In the genomic region with DNA sequence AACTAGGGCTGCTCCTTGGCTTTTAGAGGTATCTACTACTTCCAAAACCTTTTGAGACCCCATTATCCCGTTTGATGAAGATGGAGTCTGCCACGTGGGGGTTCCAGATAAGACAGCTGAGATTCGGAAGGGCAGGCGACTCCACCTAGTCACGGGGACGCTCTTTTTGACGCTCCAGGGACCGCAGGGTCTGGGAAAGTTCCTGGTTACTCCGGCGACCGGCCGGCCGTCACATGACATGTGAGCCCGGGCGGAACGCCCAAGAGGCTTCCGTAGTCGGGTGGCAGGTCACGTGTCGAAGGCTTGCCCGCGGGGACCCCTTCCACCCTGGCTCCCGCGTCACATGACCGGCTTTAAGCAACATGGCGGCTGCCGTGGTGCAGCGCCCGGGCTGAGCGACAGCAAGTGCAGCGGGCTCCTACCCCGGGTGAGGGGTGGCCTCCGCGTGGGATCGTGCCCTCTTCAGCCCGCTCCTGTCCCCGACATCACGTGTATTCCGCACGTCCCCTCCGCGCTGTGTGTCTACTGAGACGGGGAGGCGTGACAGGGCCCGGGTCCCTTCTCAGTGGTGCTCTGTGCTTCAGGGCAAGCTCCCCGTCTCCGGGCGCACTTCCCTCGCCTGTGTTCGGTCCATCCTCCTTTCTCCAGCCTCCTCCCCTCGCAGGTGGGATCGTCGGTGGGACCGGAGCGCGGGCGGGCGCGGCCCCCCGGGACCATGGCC, we compare ENCODE assay signal across 8 cellular contexts. TPM values are rescaled to one million over a fixed set of nuclear protein-coding genes. Genes with fewer than 3 reads are reported as not detected.
DNase-seq lines count a peak whose midpoint lies in the region; FAIRE-seq and TF ChIP-seq lines count a peak whose summit lies in the region.

TSS of gene SPNS1 (plus strand) at position 342 of the 721 bp plus-strand sequence. CDS start at position 716, 374 bp downstream.

- H3K27ac Mint-ChIP-seq in nephron: peak within 1 kb of the TSS; percentile 85 to 97 (median 96)
- peak within 1 kb of the TSS; percentile 95 for H3K27ac Mint-ChIP-seq in stimulated activated naive CD8-positive, alpha-beta T cell treated with anti-CD3 and anti-CD28 coated beads, Interleukin-15, Interleukin-2, amounts not matched to agents 100 ng/mL and 50 ng/mL, for 24 hours

- TF ChIP-seq CTCF in fibroblast of the aortic adventitia (IDR thresholded peaks at IDR 0.05; ENCODE audit: insufficient read depth, low read length) (no peak), nephron (IDR thresholded peaks at IDR 0.05; ENCODE audit: unreplicated experiment in 3 of 3) (no peak)

- no peaks in the 10 kb centered on the region for H3K27me3 Mint-ChIP-seq in nephron (ENCODE audit: low read depth)
- no peaks in the 10 kb centered on the region for H3K27me3 Mint-ChIP-seq in stimulated activated naive CD8-positive, alpha-beta T cell treated with anti-CD3 and anti-CD28 coated beads, Interleukin-15, Interleukin-2, amounts not matched to agents 100 ng/mL and 50 ng/mL, for 24 hours

- TF ChIP-seq POLR2A in H54 (IDR thresholded peaks at IDR 0.05; ENCODE audit: low read depth, low read length): peak; percentile 64; the same call in 1 of the 2 replicates

- FAIRE-seq in H54 (lab: Jason Lieb, UNC): no peak

- H3K9me3 Mint-ChIP-seq in nephron: no peaks in the 10 kb centered on the region
- H3K9me3 Mint-ChIP-seq in stimulated activated naive CD8-positive, alpha-beta T cell treated with anti-CD3 and anti-CD28 coated beads, Interleukin-15, Interleukin-2, amounts not matched to agents 100 ng/mL and 50 ng/mL, for 24 hours: no peaks in the 10 kb centered on the region

- peak within 1 kb of the TSS; percentile 95 to 97 (median 97) for H3K4me3 Mint-ChIP-seq in nephron
- H3K4me3 Mint-ChIP-seq in stimulated activated naive CD8-positive, alpha-beta T cell treated with anti-CD3 and anti-CD28 coated beads, Interleukin-15, Interleukin-2, amounts not matched to agents 100 ng/mL and 50 ng/mL, for 24 hours: peak within 1 kb of the TSS; percentile 96

- H3K36me3 Mint-ChIP-seq in nephron (ENCODE audit: low read depth): peaks cover 5% of the 10 kb centered on the region
- peaks cover 9% of the 10 kb centered on the region for H3K36me3 Mint-ChIP-seq in stimulated activated naive CD8-positive, alpha-beta T cell treated with anti-CD3 and anti-CD28 coated beads, Interleukin-15, Interleukin-2, amounts not matched to agents 100 ng/mL and 50 ng/mL, for 24 hours (ENCODE audit: low read depth)

- H3K4me3 ChIP-seq in fibroblast of the aortic adventitia (ENCODE audit: low read depth, low read length): peak within 1 kb of the TSS; percentile 99

- DNase-seq in Daoy (ENCODE audit: low read depth) (peak; percentile 96), H54 (ENCODE audit: insufficient read length, low spot score) (peak; percentile 98), M059J (ENCODE audit: low read depth) (peak; percentile 96), SHP77 (lab: John Stamatoyannopoulos, UW) (peak; percentile 96 to 99), fibroblast of the aortic adventitia (ENCODE audit: low read depth) (peak; percentile 97)
- peak; percentile 84 for DNase-seq in activated effector memory CD4-positive, alpha-beta T cell treated with Interleukin-2 at 50 U/mL for 16 hours

- H3K4me1 Mint-ChIP-seq in nephron: peaks cover 6% of the 10 kb centered on the region
- H3K4me1 Mint-ChIP-seq in stimulated activated naive CD8-positive, alpha-beta T cell treated with anti-CD3 and anti-CD28 coated beads, Interleukin-15, Interleukin-2, amounts not matched to agents 100 ng/mL and 50 ng/mL, for 24 hours (ENCODE audit: low read depth): peaks cover 33% of the 10 kb centered on the region

RNA-seq across cellular contexts. Expression of gene SPNS1, which starts in this region (rescaled TPM):
- total RNA-seq in Daoy (2014; rRNA removed; shearing (Covaris generic)): 22.8 and 31.8 TPM in 2 replicates
- total RNA-seq in M059J (2014; rRNA removed; shearing (Covaris generic)): 28.8 and 48.7 TPM in 2 replicates
- 27.1 and 85.8 TPM in 2 replicates for total RNA-seq in fibroblast of the aortic adventitia (ENCODE audit: low replicate concordance)

Comparison
In these comparisons a context has a peak if more than half of its experiments do, and no peak if none do; other contexts are left out.
1. Peak in every context shown above with its lines: DNase-seq and H3K4me3 ChIP-seq.